8 cellular contexts compared by ENCODE assay signal in the genomic region with DNA sequence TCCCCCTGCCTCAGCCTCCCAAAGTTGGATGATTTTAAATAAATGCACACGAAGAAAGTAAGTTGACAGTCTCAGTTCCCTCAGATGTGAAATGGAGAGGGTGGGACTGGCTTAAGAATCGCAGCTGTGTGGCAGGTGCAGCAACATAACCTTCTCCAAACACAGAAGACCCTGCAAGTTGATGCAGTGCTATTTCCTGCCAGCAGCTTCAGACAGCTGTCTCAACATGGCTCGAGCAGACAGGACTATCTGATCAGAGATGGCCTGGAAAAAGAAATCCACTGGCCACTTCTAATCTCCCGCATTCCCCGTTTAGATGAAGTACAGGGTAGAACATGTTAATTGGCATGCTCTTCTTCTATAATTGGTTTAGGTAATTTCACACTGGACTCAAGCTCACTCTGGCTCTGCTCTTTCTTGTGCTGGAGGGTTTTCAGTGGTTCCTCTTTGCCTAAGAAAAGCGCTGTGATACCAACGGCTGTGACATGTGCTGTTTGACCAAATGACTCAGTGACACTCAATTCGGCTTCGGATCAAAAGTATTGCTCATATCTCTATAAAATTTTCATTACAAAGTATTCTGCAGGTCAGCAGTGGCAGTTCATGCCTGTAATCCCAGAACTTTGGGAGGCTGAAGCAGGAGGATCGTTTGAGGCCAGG. TPM values are rescaled to one million over a fixed set of nuclear protein-coding genes. Genes with fewer than 3 reads are reported as not detected.
DNase-seq lines count a peak whose midpoint lies in the region; ATAC-seq lines count a peak whose summit lies in the region.

No MANE protein-coding gene starts in this region.

- ATAC-seq in HG03045 (IDR thresholded peaks at IDR 0.05; ENCODE audit: unreplicated experiment), result peak; percentile 56
- ATAC-seq in stimulated activated naive B cell treated with anti-CD40 and anti-IgM and Interleukin-4, amounts not matched to agents 10 μg/mL and 1 μg/mL and 100 μg/mL, for 72 hours (replicated peaks), result peak; percentile 52 to 63

- H3K27ac Mint-ChIP-seq in stimulated activated naive B cell treated with anti-CD40 and anti-IgM and Interleukin-4, amounts not matched to agents 10 μg/mL and 1 μg/mL and 100 μg/mL, for 72 hours, result peak overlapping the region; percentile 99
- H3K27ac Mint-ChIP-seq in activated CD4-positive, alpha-beta memory T cell treated with anti-CD3 and anti-CD28 coated beads, Interleukin-2, amount 10 ng/mL, durations not matched to agents 7 days and 5 days, result no peak overlapping the region

- H3K4me3 Mint-ChIP-seq in stimulated activated naive B cell treated with anti-CD40 and anti-IgM and Interleukin-4, amounts not matched to agents 10 μg/mL and 1 μg/mL and 100 μg/mL, for 72 hours, result peak overlapping the region; percentile 2 to 11
- no peak overlapping the region for H3K4me3 Mint-ChIP-seq in activated CD4-positive, alpha-beta memory T cell treated with anti-CD3 and anti-CD28 coated beads, Interleukin-2, amount 10 ng/mL, durations not matched to agents 7 days and 5 days

- DNase-seq in NCI-H748 (lab: John Stamatoyannopoulos, UW; ENCODE audit: unreplicated experiment) (peak; percentile 12), NCI-H748 treated with DMSO at 0.1 percent for 48 hours (lab: John Stamatoyannopoulos, UW) (no peak), SHP77 (lab: John Stamatoyannopoulos, UW) (peak; percentile 82 to 87), SKM-1 treated with dmso at 0.1 percent for 144 hours (lab: John Stamatoyannopoulos, UW; ENCODE audit: unreplicated experiment) (no peak), cerebellar cortex (ENCODE audit: low spot score) (no peak)
- DNase-seq in stimulated activated naive B cell treated with anti-CD40 and anti-IgM and Interleukin-4, amounts not matched to agents 10 μg/mL and 1 μg/mL and 100 μg/mL, for 72 hours, result peak; percentile 51
- DNase-seq in activated CD4-positive, alpha-beta memory T cell treated with anti-CD3 and anti-CD28 coated beads, Interleukin-2, amount 10 ng/mL, durations not matched to agents 7 days and 5 days, result no peak

- H3K36me3 Mint-ChIP-seq in stimulated activated naive B cell treated with anti-CD40 and anti-IgM and Interleukin-4, amounts not matched to agents 10 μg/mL and 1 μg/mL and 100 μg/mL, for 72 hours, result no peaks in the 10 kb centered on the region
- H3K36me3 Mint-ChIP-seq in activated CD4-positive, alpha-beta memory T cell treated with anti-CD3 and anti-CD28 coated beads, Interleukin-2, amount 10 ng/mL, durations not matched to agents 7 days and 5 days (ENCODE audit: low read depth), result no peaks in the 10 kb centered on the region

- POLR2A ChIA-PET in activated CD4-positive, alpha-beta memory T cell treated with anti-CD3 and anti-CD28 coated beads, Interleukin-2, amount 10 ng/mL, durations not matched to agents 7 days and 5 days (lab: Charles Lee), result interaction anchor here (1.1 kb wide), 1 partner anchor 67 kb away, joined by 3 read pairs; the partner anchor contains the start of gene MYL12A

- H3K9me3 Mint-ChIP-seq in stimulated activated naive B cell treated with anti-CD40 and anti-IgM and Interleukin-4, amounts not matched to agents 10 μg/mL and 1 μg/mL and 100 μg/mL, for 72 hours, result peaks cover 4 to 5% of the 10 kb centered on the region in 2 donors
- no peaks in the 10 kb centered on the region for H3K9me3 Mint-ChIP-seq in activated CD4-positive, alpha-beta memory T cell treated with anti-CD3 and anti-CD28 coated beads, Interleukin-2, amount 10 ng/mL, durations not matched to agents 7 days and 5 days

- peaks cover 33 to 68% of the 10 kb centered on the region in 2 donors for H3K4me1 Mint-ChIP-seq in stimulated activated naive B cell treated with anti-CD40 and anti-IgM and Interleukin-4, amounts not matched to agents 10 μg/mL and 1 μg/mL and 100 μg/mL, for 72 hours
- H3K4me1 Mint-ChIP-seq in activated CD4-positive, alpha-beta memory T cell treated with anti-CD3 and anti-CD28 coated beads, Interleukin-2, amount 10 ng/mL, durations not matched to agents 7 days and 5 days, result no peaks in the 10 kb centered on the region

- CTCF ChIA-PET in activated CD4-positive, alpha-beta memory T cell treated with anti-CD3 and anti-CD28 coated beads, Interleukin-2, amount 10 ng/mL, durations not matched to agents 7 days and 5 days (lab: Charles Lee), result interaction anchor here (0.6 to 1.9 kb wide), 5 partner anchors 28 to 143 kb away, joined by 3 to 5 read pairs (median 4); no protein-coding TSS in a partner anchor

- no peaks in the 10 kb centered on the region for H3K27me3 Mint-ChIP-seq in stimulated activated naive B cell treated with anti-CD40 and anti-IgM and Interleukin-4, amounts not matched to agents 10 μg/mL and 1 μg/mL and 100 μg/mL, for 72 hours
- H3K27me3 Mint-ChIP-seq in activated CD4-positive, alpha-beta memory T cell treated with anti-CD3 and anti-CD28 coated beads, Interleukin-2, amount 10 ng/mL, durations not matched to agents 7 days and 5 days, result no peaks in the 10 kb centered on the region

RNA-seq across cellular contexts. Expression of gene MYOM1, which starts 40.2 kb away (rescaled TPM):
- total RNA-seq in activated CD4-positive, alpha-beta memory T cell treated with anti-CD3 and anti-CD28 coated beads, Interleukin-2, amount 10 ng/mL, durations not matched to agents 7 days and 5 days, result 1 to 10 TPM; 1.7 to 2.4 TPM

Comparison
In these comparisons a context has a peak if more than half of its experiments do, and no peak if none do; other contexts are left out.
1. DNase-seq: peak in NCI-H748 (single experiment), SHP77 (2 of 2) and stimulated activated naive B cell treated with anti-CD40 and anti-IgM and Interleukin-4, amounts not matched to agents 10 μg/mL and 1 μg/mL and 100 μg/mL, for 72 hours (single experiment); none in NCI-H748 treated with DMSO at 0.1 percent for 48 hours (single experiment), activated CD4-positive, alpha-beta memory T cell treated with anti-CD3 and anti-CD28 coated beads, Interleukin-2, amount 10 ng/mL, durations not matched to agents 7 days and 5 days (single experiment), SKM-1 treated with dmso at 0.1 percent for 144 hours (single experiment) and cerebellar cortex (single experiment).